ENCODE assay signal across 13 cellular contexts in genomic region chr2:197200056-197200455, GRCh38.
DNase-seq lines count a peak whose midpoint lies in the region; ATAC-seq, FAIRE-seq and TF ChIP-seq lines count a peak whose summit lies in the region.
"Had no signal": no experiment of that assay in that cellular context is flagged by ENCODE, and none has a peak within 500 bp of the region (broad histone marks: within the 10 kb centered on the region; RNA-seq: fewer than 3 reads in every experiment).

No MANE protein-coding gene starts in this region.

- POLR2A ChIA-PET in CD8-positive, alpha-beta memory T cell (lab: Charles Lee): interaction anchor here (1.0 to 2.8 kb wide), 2 partner anchors 9 to 40 kb away, joined by 3 to 23 read pairs; no protein-coding TSS in a partner anchor
- POLR2A ChIA-PET in HepG2 (lab: Yijun Ruan, JAX): no interaction called here

- H3K9me3 Mint-ChIP-seq in CD8-positive, alpha-beta memory T cell: peaks cover 0 to 1% (median 0%) of the 10 kb centered on the region in 5 donors
- no peaks in the 10 kb centered on the region for H3K9me3 Mint-ChIP-seq in activated naive CD8-positive, alpha-beta T cell (ENCODE audit: low read depth)

- H3K36me3 ChIP-seq in CD8-positive, alpha-beta memory T cell (ENCODE audit: insufficient read depth, low read length): no peaks in the 10 kb centered on the region
- H3K36me3 ChIP-seq in Karpas-422 (ENCODE audit: insufficient read depth, low read length) (peaks cover 16% of the 10 kb centered on the region; the same call in 1 of the 2 replicates), HepG2 (replicated peaks in 1 of 2; ENCODE audit: control insufficient read depth in 1 of 2, insufficient read depth in 2 of 2, low read length in 2 of 2) (no peaks in the 10 kb centered on the region; a peak in 1 of 5 replicates)

- peaks cover 14 to 43% (median 20%) of the 10 kb centered on the region in 3 donors for H3K36me3 Mint-ChIP-seq in CD8-positive, alpha-beta memory T cell
- peaks cover 18% of the 10 kb centered on the region for H3K36me3 Mint-ChIP-seq in activated naive CD8-positive, alpha-beta T cell
- H3K36me3 Mint-ChIP-seq: WTC11 had no signal

- intact Hi-C loops in HepG2 (cut with micrococcal nuclease; ENCODE audit: unreplicated experiment): loop anchor here (5.0 kb wide), 1 partner anchor 1877 kb away; no protein-coding TSS in a partner anchor

- CTCF ChIA-PET in CD8-positive, alpha-beta memory T cell (lab: Charles Lee): interaction anchor here (1.2 to 8.0 kb wide), 7 partner anchors 8 to 129 kb away, joined by 3 to 80 read pairs (median 11); partner anchors contain the start of gene ANKRD44
- CTCF ChIA-PET in HepG2 (lab: Yijun Ruan, JAX; ENCODE audit: low intra/inter-chr PET ratio, low total read pairs): no interaction called here

- FAIRE-seq in HepG2 (lab: Jason Lieb, UNC): no peak
- FAIRE-seq: D721Med had no signal

- H3K9ac ChIP-seq in Karpas-422 (ENCODE audit: low read length) (peak overlapping the region; percentile 56), HepG2 (ENCODE audit: insufficient read depth, low read depth, low read length) (no peak overlapping the region)

- H3K4me2 ChIP-seq in Karpas-422 (ENCODE audit: low read depth, low read length, poor library complexity, severe bottlenecking) (peak overlapping the region; percentile 75), HepG2 (ENCODE audit: low read depth, low read length) (no peak overlapping the region)

- H3K27ac Mint-ChIP-seq in CD8-positive, alpha-beta memory T cell: peak overlapping the region; percentile 88 to 99 (median 97)
- H3K27ac Mint-ChIP-seq in activated naive CD8-positive, alpha-beta T cell: peak overlapping the region; percentile 92
- H3K27ac Mint-ChIP-seq: WTC11 had no signal

- no peak for DNase-seq in CD8-positive, alpha-beta memory T cell
- DNase-seq in Karpas-422 (peak; percentile 63), D341Med (ENCODE audit: low spot score) (no peak), HepG2 (ENCODE audit: low spot score) (no peak)
- DNase-seq: mucosa of descending colon; NCI-H1092 treated with DMSO at 0.1 percent for 48 hours; SHP77; stimulated activated CD4-positive, alpha-beta T cell treated with anti-CD3 and anti-CD28 coated beads, Interleukin-2, amount 100 ng/mL, for 48 hours had no signal

- no peaks in the 10 kb centered on the region for H4K20me1 ChIP-seq in Karpas-422 (ENCODE audit: insufficient read depth, low read depth, low read length)
- H4K20me1 ChIP-seq in HepG2 (ENCODE audit: insufficient read depth, low read length): no peaks in the 10 kb centered on the region

- no peaks in the 10 kb centered on the region for H3K9me2 ChIP-seq in Karpas-422 (replicated peaks; ENCODE audit: insufficient read depth, low read length)

- in situ Hi-C loops in HepG2 (cut with HindIII; ENCODE audit: extremely low pct_ligation_motif_present, low pct_unique_long_range_greater_than_20kb): no loop called here

- H3K79me2 ChIP-seq in Karpas-422 (ENCODE audit: low read length): peaks cover 91% of the 10 kb centered on the region
- no peaks in the 10 kb centered on the region for H3K79me2 ChIP-seq in HepG2 (ENCODE audit: insufficient read depth, low read length)

- H3K27me3 Mint-ChIP-seq in CD8-positive, alpha-beta memory T cell: no peaks in the 10 kb centered on the region
- no peaks in the 10 kb centered on the region for H3K27me3 Mint-ChIP-seq in activated naive CD8-positive, alpha-beta T cell

- BruUV-seq in HepG2 (replicated peaks; lab: Mats Ljungman, UMichigan): no TSS peak

- no peak for TF ChIP-seq POLR2A in HepG2 (IDR thresholded peaks at IDR 0.05; ENCODE audit: insufficient read depth in 1 of 2, low read depth in 2 of 2, low read length in 2 of 2)

- H2AFZ ChIP-seq in Karpas-422 (ENCODE audit: low read length) (no peak overlapping the region), HepG2 (ENCODE audit: low read length) (no peak overlapping the region)

- no peak for TF ChIP-seq EP300 in HepG2 (IDR thresholded peaks at IDR 0.05; ENCODE audit: low read depth in 2 of 2, low read length in 2 of 2)
- no peak for TF ChIP-seq EP300 in HepG2 (CRISPR knock-in tag; IDR thresholded peaks at IDR 0.05; ENCODE audit: borderline replicate concordance)

- H3K9me3 ChIP-seq in CD8-positive, alpha-beta memory T cell (ENCODE audit: low read length): no peaks in the 10 kb centered on the region
- H3K9me3 ChIP-seq in Karpas-422 (ENCODE audit: low read length) (no peaks in the 10 kb centered on the region), HepG2 (ENCODE audit: low read length) (no peaks in the 10 kb centered on the region)
- H3K9me3 ChIP-seq: mucosa of descending colon had no signal

- no peak for TF ChIP-seq CTCF in HepG2 (CRISPR knock-in tag; IDR thresholded peaks at IDR 0.05)

- peaks cover 90 to 97% (median 96%) of the 10 kb centered on the region in 3 donors for H3K4me1 Mint-ChIP-seq in CD8-positive, alpha-beta memory T cell
- peaks cover 91% of the 10 kb centered on the region for H3K4me1 Mint-ChIP-seq in activated naive CD8-positive, alpha-beta T cell (ENCODE audit: low read depth)

- no peak for TF ChIP-seq RAD21 in HepG2 (CRISPR knock-in tag; IDR thresholded peaks at IDR 0.05)

- peak overlapping the region; percentile 27 to 94 (median 89) for H3K4me3 Mint-ChIP-seq in CD8-positive, alpha-beta memory T cell
- peak overlapping the region; percentile 85 for H3K4me3 Mint-ChIP-seq in activated naive CD8-positive, alpha-beta T cell
- H3K4me3 Mint-ChIP-seq: WTC11 had no signal

- peaks cover 93% of the 10 kb centered on the region for H3K4me1 ChIP-seq in CD8-positive, alpha-beta memory T cell (ENCODE audit: insufficient read depth, low read length)
- H3K4me1 ChIP-seq in Karpas-422 (ENCODE audit: low read length) (peaks cover 66% of the 10 kb centered on the region), HepG2 (ENCODE audit: insufficient read depth, low read length) (no peaks in the 10 kb centered on the region)

- peak overlapping the region; percentile 41 for H3K27ac ChIP-seq in CD8-positive, alpha-beta memory T cell (ENCODE audit: low read depth, low read length)
- peak overlapping the region; percentile 88 for H3K27ac ChIP-seq in Karpas-422 (ENCODE audit: low read length)
- peak overlapping the region in 14 of 21 experiments; percentile 2 to 93 (median 41) for H3K27ac ChIP-seq in skin epidermis
- H3K27ac ChIP-seq in HepG2 (ENCODE audit: extremely low read length, insufficient read depth, low read length): no peak overlapping the region

- ATAC-seq in HepG2 (no peak), HG03108 (IDR thresholded peaks at IDR 0.05; ENCODE audit: unreplicated experiment) (no peak)
- ATAC-seq: mucosa of descending colon, WTC11 had no signal

- no peaks in the 10 kb centered on the region for H3K27me3 ChIP-seq in CD8-positive, alpha-beta memory T cell (ENCODE audit: insufficient read depth, low read length, poor library complexity, severe bottlenecking)
- no peaks in the 10 kb centered on the region for H3K27me3 ChIP-seq in Karpas-422 (ENCODE audit: low read length)
- H3K27me3 ChIP-seq in HepG2 (ENCODE audit: control insufficient read depth in 1 of 2, insufficient read depth in 2 of 2, low read length in 2 of 2): no peaks in the 10 kb centered on the region

- peak overlapping the region; percentile 35 for H3K4me3 ChIP-seq in CD8-positive, alpha-beta memory T cell (ENCODE audit: low read length)
- peak overlapping the region; percentile 59 for H3K4me3 ChIP-seq in Karpas-422 (ENCODE audit: low read length)
- H3K4me3 ChIP-seq in skin epidermis: no peak overlapping the region
- H3K4me3 ChIP-seq in HepG2 (replicated peaks in 1 of 3; ENCODE audit: insufficient read depth in 1 of 3, low read depth in 2 of 3, low read length in 3 of 3): no peak overlapping the region
- H3K4me3 ChIP-seq: mucosa of descending colon had no signal

TF ChIP-seq in HepG2, 621 proteins besides CTCF, POLR2A, EP300 and RAD21:
- TF ChIP-seq NFRKB (IDR thresholded peaks at IDR 0.05) (no peak), ARID2 (CRISPR knock-in tag; IDR thresholded peaks at IDR 0.05; ENCODE audit: borderline replicate concordance) (no peak), IRX3 (CRISPR knock-in tag; IDR thresholded peaks at IDR 0.05; ENCODE audit: borderline replicate concordance, low read depth) (no peak), THRA (CRISPR knock-in tag; IDR thresholded peaks at IDR 0.05; ENCODE audit: borderline replicate concordance) (no peak), DNMT3B (CRISPR knock-in tag; conservative IDR thresholded peaks at IDR 0.05) (no peak), ZSCAN25 (CRISPR knock-in tag; IDR thresholded peaks at IDR 0.05) (no peak), POGK (CRISPR knock-in tag; conservative IDR thresholded peaks at IDR 0.05) (no peak), ZFY (CRISPR knock-in tag; IDR thresholded peaks at IDR 0.05) (no peak), TP53 (CRISPR knock-in tag; conservative IDR thresholded peaks at IDR 0.05) (no peak), KLF11 (CRISPR knock-in tag; IDR thresholded peaks at IDR 0.05) (no peak), SMAD3 (CRISPR knock-in tag; IDR thresholded peaks at IDR 0.05) (no peak), FOXM1 (CRISPR knock-in tag; IDR thresholded peaks at IDR 0.05) (no peak), ZNF138 (CRISPR knock-in tag; IDR thresholded peaks at IDR 0.05; ENCODE audit: low read depth) (no peak)

Comparison
In these comparisons a context has a peak if more than half of its experiments do, and no peak if none do; other contexts are left out.
1. H3K4me3 ChIP-seq: peak in CD8-positive, alpha-beta memory T cell (single experiment) and Karpas-422 (single experiment); none in skin epidermis (0 of 7) and HepG2 (0 of 3).